7 cellular contexts compared by ENCODE assay signal in genomic region chrX:49042581-49043219, GRCh38. TPM values are rescaled to one million over a fixed set of nuclear protein-coding genes. Genes with fewer than 3 reads are reported as not detected.
A peak's percentile ranks its signal among the peaks of the same experiment; 100 is the strongest.
DNase-seq lines count a peak whose midpoint lies in the region; TF ChIP-seq lines count a peak whose summit lies in the region.
"Had no signal": no experiment of that assay in that cellular context is flagged by ENCODE, and none has a peak within 500 bp of the region (broad histone marks: within the 10 kb centered on the region; RNA-seq: fewer than 3 reads in every experiment).

No MANE protein-coding gene starts in this region.

- no peaks in the 10 kb centered on the region for H3K9me3 Mint-ChIP-seq in CD8-positive, alpha-beta memory T cell

- no peaks in the 10 kb centered on the region for H3F3A ChIP-seq in Loucy (ENCODE audit: low read depth)

- H3K27me3 Mint-ChIP-seq in CD8-positive, alpha-beta memory T cell, result peaks cover 0 to 13% of the 10 kb centered on the region in 2 donors

- 0 out of 2 replicates have a peak, but pooled peaks cover 9% of the 10 kb centered on the region for H3K79me2 ChIP-seq in Loucy (ENCODE audit: insufficient read depth, low read length)

- H3K9me3 ChIP-seq in CD8-positive, alpha-beta memory T cell (ENCODE audit: low read length), result no peaks in the 10 kb centered on the region
- H3K9me3 ChIP-seq in Loucy (ENCODE audit: insufficient read depth, low read depth, low read length), result no peaks in the 10 kb centered on the region

- peaks cover 11% of the 10 kb centered on the region for H3K4me1 ChIP-seq in CD8-positive, alpha-beta memory T cell (ENCODE audit: insufficient read depth, low read length)
- H3K4me1 ChIP-seq in Loucy (ENCODE audit: insufficient read depth, low read length, poor library complexity, severe bottlenecking), result peaks cover 25% of the 10 kb centered on the region

- no peaks in the 10 kb centered on the region for H3K9me2 ChIP-seq in Loucy (replicated peaks; ENCODE audit: low read depth, low read length)

- peak overlapping the region; percentile 82 for H3K9ac ChIP-seq in Loucy (ENCODE audit: low read depth, low read length, poor library complexity, severe bottlenecking)

- no peaks in the 10 kb centered on the region for H3K27me3 ChIP-seq in CD8-positive, alpha-beta memory T cell (ENCODE audit: insufficient read depth, low read length, poor library complexity, severe bottlenecking)
- H3K27me3 ChIP-seq in Loucy (ENCODE audit: insufficient read depth, low read length, poor library complexity, severe bottlenecking), result no peaks in the 10 kb centered on the region

- POLR2A ChIA-PET in CD8-positive, alpha-beta memory T cell (lab: Charles Lee), result interaction anchor here (0.6 to 1.3 kb wide), 6 partner anchors 14 to 84 kb away, joined by 4 to 13 read pairs (median 6); partner anchors contain the start of gene GRIPAP1

- DNase-seq in CD8-positive, alpha-beta memory T cell, result peak in 1 of 5 donors; percentile 25
- DNase-seq in fibroblast of pulmonary artery (ENCODE audit: low read depth) (no peak), substantia nigra (lab: John Stamatoyannopoulos, UW) (peak in 5 of 49 donors; percentile 25 to 54 (median 34)), cerebellar cortex (ENCODE audit: low spot score) (no peak), NCI-H2196 (lab: John Stamatoyannopoulos, UW; ENCODE audit: unreplicated experiment) (no peak)

- CTCF ChIA-PET in CD8-positive, alpha-beta memory T cell (lab: Charles Lee), result interaction anchor here (0.7 to 1.2 kb wide), 3 partner anchors 71 to 148 kb away, joined by 3 to 5 read pairs (median 3); partner anchors contain the start of gene KCND1

- H3K4me2 ChIP-seq in Loucy (ENCODE audit: low read depth, low read length, poor library complexity, severe bottlenecking), result peak overlapping the region; percentile 75

- H3K36me3 Mint-ChIP-seq in CD8-positive, alpha-beta memory T cell, result peaks cover 0 to 23% (median 2%) of the 10 kb centered on the region in 3 donors

- peak overlapping the region; percentile 84 to 94 (median 88) for H3K4me3 Mint-ChIP-seq in CD8-positive, alpha-beta memory T cell

- H3K27ac ChIP-seq in CD8-positive, alpha-beta memory T cell (ENCODE audit: low read depth, low read length), result peak overlapping the region; percentile 84
- H3K27ac ChIP-seq in substantia nigra (ENCODE audit: low read depth, low read length, poor library complexity, severe bottlenecking), result peak overlapping the region; percentile 86

- H4K20me1 ChIP-seq in Loucy (ENCODE audit: insufficient read depth, low read length, poor library complexity, severe bottlenecking), result no peaks in the 10 kb centered on the region

- H3K27ac Mint-ChIP-seq in CD8-positive, alpha-beta memory T cell, result peak overlapping the region; percentile 89 to 98 (median 96)

- peaks cover 3% of the 10 kb centered on the region for H3K36me3 ChIP-seq in CD8-positive, alpha-beta memory T cell (ENCODE audit: insufficient read depth, low read length)
- no peaks in the 10 kb centered on the region for H3K36me3 ChIP-seq in Loucy (ENCODE audit: insufficient read depth, low read length)

- H3K4me1 Mint-ChIP-seq in CD8-positive, alpha-beta memory T cell, result peaks cover 34 to 36% (median 34%) of the 10 kb centered on the region in 3 donors

- TF ChIP-seq CTCF in Loucy (conservative IDR thresholded peaks at IDR 0.05; ENCODE audit: low read length) (no peak), fibroblast of pulmonary artery (IDR thresholded peaks at IDR 0.05; ENCODE audit: low read length, missing control alignments) (no peak)

- peak overlapping the region; percentile 67 for H2AFZ ChIP-seq in Loucy (ENCODE audit: low read length)

- H3K4me3 ChIP-seq in CD8-positive, alpha-beta memory T cell (ENCODE audit: low read length), result peak overlapping the region; percentile 56
- H3K4me3 ChIP-seq in Loucy (ENCODE audit: low read length, poor library complexity, severe bottlenecking) (peak overlapping the region; percentile 81), fibroblast of pulmonary artery (replicated peaks; ENCODE audit: low read depth, low read length) (peak overlapping the region; percentile 68)

RNA-seq across cellular contexts. Expression of gene TFE3, which starts 0.5 kb away (rescaled TPM):
- 10 to 100 TPM; 32.4 to 35.4 TPM for total RNA-seq in CD8-positive, alpha-beta memory T cell
- polyA plus RNA-seq in CD8-positive, alpha-beta memory T cell, result 7.7 TPM

RNA-seq across cellular contexts. Expression of gene CCDC120, which starts 16.1 kb away (rescaled TPM):
- 1 to 10 TPM; 5.1 to 5.4 TPM for total RNA-seq in CD8-positive, alpha-beta memory T cell
- 1.5 TPM for polyA plus RNA-seq in CD8-positive, alpha-beta memory T cell
- total RNA-seq: LHCN-M2 had no signal

RNA-seq across cellular contexts. Expression of gene PRAF2, which starts 31.1 kb away (rescaled TPM):
- total RNA-seq in CD8-positive, alpha-beta memory T cell, result 10 to 100 TPM; 13.1 to 14.5 TPM
- 62.6 TPM for polyA plus RNA-seq in CD8-positive, alpha-beta memory T cell

RNA-seq across cellular contexts. Expression of gene WDR45, which starts 37.0 kb away (rescaled TPM):
- total RNA-seq in CD8-positive, alpha-beta memory T cell, result 10 to 100 TPM; 41.4 to 46.2 TPM
- polyA plus RNA-seq in CD8-positive, alpha-beta memory T cell, result 56.9 TPM

RNA-seq across cellular contexts. Expression of gene GRIPAP1, which starts 40.6 kb away (rescaled TPM):
- total RNA-seq in CD8-positive, alpha-beta memory T cell, result 10 to 100 TPM; 56.8 to 57.7 TPM
- polyA plus RNA-seq in CD8-positive, alpha-beta memory T cell, result 21.2 TPM
